Comparison of ENCODE assay signal across 1 cellular context in the genomic region with DNA sequence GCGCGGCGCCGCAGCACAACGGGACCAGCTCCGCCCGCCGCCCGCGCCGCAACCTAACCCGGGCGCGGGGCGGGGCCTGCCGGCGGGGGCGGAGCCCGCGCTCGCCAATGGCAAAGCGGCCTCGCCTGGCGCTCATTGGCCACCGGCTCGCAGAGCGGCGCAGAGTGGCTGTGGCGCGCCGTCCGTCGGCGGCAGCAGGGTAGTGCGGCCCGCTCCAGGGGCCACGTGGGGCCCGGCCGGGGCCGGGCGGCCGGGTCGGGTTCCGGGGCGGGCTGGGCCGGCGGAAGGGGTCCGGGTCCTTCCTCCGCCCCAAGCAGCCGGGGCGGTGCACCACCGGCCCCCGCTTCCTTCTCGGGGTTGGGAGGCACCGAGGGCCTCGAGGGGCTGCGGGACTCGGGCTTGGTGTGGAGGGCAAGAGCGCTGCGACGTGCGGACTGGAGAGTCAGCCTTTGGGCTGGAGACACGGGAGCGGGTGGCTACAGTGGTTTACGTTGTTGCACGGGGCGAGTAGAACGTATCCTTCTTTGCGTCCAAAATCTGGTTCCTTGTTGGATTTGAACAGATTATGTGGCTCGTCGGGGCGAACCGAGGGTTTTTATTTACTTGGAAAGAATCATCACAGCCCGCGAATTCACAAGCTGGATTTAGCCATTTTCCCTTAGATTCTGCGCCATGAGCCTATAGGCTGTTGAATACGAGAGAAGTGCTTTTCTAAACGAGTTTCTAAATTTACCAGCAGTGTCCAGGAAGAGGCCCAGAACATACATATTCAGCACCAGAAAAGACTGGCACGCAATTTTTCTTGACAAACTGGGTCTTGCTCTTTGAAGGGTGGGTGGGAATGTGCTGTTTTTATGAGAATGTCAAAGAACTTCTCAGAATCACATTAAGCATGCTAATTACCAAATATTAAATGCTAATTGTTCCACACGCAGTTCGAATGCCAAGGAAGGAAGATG.
TF ChIP-seq lines count a peak whose summit lies in the region.

A gene (minus strand): TSS at position 29 of the 959 bp plus-strand sequence. CDS start 75 bp downstream, outside the sequence.

TF ChIP-seq in HEK293, 187 proteins besides CTCF, POLR2A, EP300 and RAD21 (continued from another document and continues in another):
- TF ChIP-seq, protein P1, sequence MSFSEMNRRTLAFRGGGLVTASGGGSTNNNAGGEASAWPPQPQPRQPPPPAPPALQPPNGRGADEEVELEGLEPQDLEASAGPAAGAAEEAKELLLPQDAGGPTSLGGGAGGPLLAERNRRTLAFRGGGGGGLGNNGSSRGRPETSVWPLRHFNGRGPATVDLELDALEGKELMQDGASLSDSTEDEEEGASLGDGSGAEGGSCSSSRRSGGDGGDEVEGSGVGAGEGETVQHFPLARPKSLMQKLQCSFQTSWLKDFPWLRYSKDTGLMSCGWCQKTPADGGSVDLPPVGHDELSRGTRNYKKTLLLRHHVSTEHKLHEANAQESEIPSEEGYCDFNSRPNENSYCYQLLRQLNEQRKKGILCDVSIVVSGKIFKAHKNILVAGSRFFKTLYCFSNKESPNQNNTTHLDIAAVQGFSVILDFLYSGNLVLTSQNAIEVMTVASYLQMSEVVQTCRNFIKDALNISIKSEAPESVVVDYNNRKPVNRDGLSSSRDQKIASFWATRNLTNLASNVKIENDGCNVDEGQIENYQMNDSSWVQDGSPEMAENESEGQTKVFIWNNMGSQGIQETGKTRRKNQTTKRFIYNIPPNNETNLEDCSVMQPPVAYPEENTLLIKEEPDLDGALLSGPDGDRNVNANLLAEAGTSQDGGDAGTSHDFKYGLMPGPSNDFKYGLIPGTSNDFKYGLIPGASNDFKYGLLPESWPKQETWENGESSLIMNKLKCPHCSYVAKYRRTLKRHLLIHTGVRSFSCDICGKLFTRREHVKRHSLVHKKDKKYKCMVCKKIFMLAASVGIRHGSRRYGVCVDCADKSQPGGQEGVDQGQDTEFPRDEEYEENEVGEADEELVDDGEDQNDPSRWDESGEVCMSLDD (tag by site-specific recombination; IDR thresholded peaks at IDR 0.05) = no peak
- no peak for TF ChIP-seq ZNF785 (tag by site-specific recombination; IDR thresholded peaks at IDR 0.05)
- TF ChIP-seq, protein P2, sequence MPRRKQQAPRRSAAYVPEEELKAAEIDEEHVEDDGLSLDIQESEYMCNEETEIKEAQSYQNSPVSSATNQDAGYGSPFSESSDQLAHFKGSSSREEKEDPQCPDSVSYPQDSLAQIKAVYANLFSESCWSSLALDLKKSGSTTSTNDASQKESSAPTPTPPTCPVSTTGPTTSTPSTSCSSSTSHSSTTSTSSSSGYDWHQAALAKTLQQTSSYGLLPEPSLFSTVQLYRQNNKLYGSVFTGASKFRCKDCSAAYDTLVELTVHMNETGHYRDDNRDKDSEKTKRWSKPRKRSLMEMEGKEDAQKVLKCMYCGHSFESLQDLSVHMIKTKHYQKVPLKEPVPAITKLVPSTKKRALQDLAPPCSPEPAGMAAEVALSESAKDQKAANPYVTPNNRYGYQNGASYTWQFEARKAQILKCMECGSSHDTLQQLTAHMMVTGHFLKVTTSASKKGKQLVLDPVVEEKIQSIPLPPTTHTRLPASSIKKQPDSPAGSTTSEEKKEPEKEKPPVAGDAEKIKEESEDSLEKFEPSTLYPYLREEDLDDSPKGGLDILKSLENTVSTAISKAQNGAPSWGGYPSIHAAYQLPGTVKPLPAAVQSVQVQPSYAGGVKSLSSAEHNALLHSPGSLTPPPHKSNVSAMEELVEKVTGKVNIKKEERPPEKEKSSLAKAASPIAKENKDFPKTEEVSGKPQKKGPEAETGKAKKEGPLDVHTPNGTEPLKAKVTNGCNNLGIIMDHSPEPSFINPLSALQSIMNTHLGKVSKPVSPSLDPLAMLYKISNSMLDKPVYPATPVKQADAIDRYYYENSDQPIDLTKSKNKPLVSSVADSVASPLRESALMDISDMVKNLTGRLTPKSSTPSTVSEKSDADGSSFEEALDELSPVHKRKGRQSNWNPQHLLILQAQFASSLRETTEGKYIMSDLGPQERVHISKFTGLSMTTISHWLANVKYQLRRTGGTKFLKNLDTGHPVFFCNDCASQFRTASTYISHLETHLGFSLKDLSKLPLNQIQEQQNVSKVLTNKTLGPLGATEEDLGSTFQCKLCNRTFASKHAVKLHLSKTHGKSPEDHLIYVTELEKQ (tag by site-specific recombination; IDR thresholded peaks at IDR 0.05; ENCODE audit: borderline replicate concordance) = no peak
- TF ChIP-seq, protein P3, sequence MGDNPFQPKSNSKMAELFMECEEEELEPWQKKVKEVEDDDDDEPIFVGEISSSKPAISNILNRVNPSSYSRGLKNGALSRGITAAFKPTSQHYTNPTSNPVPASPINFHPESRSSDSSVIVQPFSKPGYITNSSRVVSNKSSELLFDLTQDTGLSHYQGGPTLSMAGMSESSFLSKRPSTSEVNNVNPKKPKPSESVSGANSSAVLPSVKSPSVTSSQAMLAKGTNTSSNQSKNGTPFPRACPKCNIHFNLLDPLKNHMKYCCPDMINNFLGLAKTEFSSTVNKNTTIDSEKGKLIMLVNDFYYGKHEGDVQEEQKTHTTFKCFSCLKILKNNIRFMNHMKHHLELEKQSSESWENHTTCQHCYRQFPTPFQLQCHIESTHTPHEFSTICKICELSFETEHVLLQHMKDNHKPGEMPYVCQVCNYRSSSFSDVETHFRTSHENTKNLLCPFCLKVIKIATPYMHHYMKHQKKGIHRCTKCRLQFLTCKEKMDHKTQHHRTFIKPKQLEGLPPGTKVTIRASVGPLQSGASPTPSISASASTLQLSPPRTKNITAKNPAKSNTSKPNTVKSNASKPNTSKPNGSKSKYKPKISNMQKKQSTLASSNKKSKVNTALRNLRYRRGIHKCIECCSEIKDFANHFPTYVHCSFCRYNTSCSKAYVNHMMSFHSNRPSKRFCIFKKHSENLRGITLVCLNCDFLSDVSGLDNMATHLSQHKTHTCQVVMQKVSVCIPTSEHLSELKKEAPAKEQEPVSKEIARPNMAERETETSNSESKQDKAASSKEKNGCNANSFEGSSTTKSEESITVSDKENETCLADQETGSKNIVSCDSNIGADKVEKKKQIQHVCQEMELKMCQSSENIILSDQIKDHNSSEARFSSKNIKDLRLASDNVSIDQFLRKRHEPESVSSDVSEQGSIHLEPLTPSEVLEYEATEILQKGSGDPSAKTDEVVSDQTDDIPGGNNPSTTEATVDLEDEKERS (tag by site-specific recombination; IDR thresholded peaks at IDR 0.05) = no peak
- no peak for TF ChIP-seq ZNF426 (tag by site-specific recombination; IDR thresholded peaks at IDR 0.05)
- no peak for TF ChIP-seq ZNF350 (tag by site-specific recombination; IDR thresholded peaks at IDR 0.05)
- TF ChIP-seq GFI1B (tag by site-specific recombination; IDR thresholded peaks at IDR 0.05) = no peak; the same call in 1 of the 2 replicates
- no peak for TF ChIP-seq ZNF324 (tag by site-specific recombination; IDR thresholded peaks at IDR 0.05)
- TF ChIP-seq, protein P4, sequence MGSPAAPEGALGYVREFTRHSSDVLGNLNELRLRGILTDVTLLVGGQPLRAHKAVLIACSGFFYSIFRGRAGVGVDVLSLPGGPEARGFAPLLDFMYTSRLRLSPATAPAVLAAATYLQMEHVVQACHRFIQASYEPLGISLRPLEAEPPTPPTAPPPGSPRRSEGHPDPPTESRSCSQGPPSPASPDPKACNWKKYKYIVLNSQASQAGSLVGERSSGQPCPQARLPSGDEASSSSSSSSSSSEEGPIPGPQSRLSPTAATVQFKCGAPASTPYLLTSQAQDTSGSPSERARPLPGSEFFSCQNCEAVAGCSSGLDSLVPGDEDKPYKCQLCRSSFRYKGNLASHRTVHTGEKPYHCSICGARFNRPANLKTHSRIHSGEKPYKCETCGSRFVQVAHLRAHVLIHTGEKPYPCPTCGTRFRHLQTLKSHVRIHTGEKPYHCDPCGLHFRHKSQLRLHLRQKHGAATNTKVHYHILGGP (tag by site-specific recombination; IDR thresholded peaks at IDR 0.05) = no peak
- no peak for TF ChIP-seq ZNF664 (tag by site-specific recombination; IDR thresholded peaks at IDR 0.05)
- TF ChIP-seq, protein P5, sequence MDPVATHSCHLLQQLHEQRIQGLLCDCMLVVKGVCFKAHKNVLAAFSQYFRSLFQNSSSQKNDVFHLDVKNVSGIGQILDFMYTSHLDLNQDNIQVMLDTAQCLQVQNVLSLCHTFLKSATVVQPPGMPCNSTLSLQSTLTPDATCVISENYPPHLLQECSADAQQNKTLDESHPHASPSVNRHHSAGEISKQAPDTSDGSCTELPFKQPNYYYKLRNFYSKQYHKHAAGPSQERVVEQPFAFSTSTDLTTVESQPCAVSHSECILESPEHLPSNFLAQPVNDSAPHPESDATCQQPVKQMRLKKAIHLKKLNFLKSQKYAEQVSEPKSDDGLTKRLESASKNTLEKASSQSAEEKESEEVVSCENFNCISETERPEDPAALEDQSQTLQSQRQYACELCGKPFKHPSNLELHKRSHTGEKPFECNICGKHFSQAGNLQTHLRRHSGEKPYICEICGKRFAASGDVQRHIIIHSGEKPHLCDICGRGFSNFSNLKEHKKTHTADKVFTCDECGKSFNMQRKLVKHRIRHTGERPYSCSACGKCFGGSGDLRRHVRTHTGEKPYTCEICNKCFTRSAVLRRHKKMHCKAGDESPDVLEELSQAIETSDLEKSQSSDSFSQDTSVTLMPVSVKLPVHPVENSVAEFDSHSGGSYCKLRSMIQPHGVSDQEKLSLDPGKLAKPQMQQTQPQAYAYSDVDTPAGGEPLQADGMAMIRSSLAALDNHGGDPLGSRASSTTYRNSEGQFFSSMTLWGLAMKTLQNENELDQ (tag by site-specific recombination; IDR thresholded peaks at IDR 0.05; ENCODE audit: low read depth) = no peak
- no peak for TF ChIP-seq ZNF266 (tag by site-specific recombination; IDR thresholded peaks at IDR 0.05; ENCODE audit: low read depth)
- TF ChIP-seq WT1 (tag by site-specific recombination; IDR thresholded peaks at IDR 0.05) = no peak
- peak; percentile 78; the same call in 1 of the 2 replicates for TF ChIP-seq KLF8 (tag by site-specific recombination; IDR thresholded peaks at IDR 0.05)
- TF ChIP-seq ZNF549 (tag by site-specific recombination; IDR thresholded peaks at IDR 0.05) = no peak
- no peak for TF ChIP-seq ZNF830 (tag by site-specific recombination; IDR thresholded peaks at IDR 0.05; ENCODE audit: low read depth)
- no peak; the same call in 1 of the 2 replicates for TF ChIP-seq GLIS1 (tag by site-specific recombination; IDR thresholded peaks at IDR 0.05)
- TF ChIP-seq OSR2 (tag by site-specific recombination; IDR thresholded peaks at IDR 0.05) = no peak
- TF ChIP-seq ZNF211 (tag by site-specific recombination; IDR thresholded peaks at IDR 0.05; ENCODE audit: low read depth) = no peak
- TF ChIP-seq ZFP37 (tag by site-specific recombination; IDR thresholded peaks at IDR 0.05) = no peak
- TF ChIP-seq, protein P6, sequence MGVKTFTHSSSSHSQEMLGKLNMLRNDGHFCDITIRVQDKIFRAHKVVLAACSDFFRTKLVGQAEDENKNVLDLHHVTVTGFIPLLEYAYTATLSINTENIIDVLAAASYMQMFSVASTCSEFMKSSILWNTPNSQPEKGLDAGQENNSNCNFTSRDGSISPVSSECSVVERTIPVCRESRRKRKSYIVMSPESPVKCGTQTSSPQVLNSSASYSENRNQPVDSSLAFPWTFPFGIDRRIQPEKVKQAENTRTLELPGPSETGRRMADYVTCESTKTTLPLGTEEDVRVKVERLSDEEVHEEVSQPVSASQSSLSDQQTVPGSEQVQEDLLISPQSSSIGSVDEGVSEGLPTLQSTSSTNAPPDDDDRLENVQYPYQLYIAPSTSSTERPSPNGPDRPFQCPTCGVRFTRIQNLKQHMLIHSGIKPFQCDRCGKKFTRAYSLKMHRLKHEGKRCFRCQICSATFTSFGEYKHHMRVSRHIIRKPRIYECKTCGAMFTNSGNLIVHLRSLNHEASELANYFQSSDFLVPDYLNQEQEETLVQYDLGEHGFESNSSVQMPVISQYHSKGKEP (tag by site-specific recombination; IDR thresholded peaks at IDR 0.05) = no peak
- TF ChIP-seq, protein P7, sequence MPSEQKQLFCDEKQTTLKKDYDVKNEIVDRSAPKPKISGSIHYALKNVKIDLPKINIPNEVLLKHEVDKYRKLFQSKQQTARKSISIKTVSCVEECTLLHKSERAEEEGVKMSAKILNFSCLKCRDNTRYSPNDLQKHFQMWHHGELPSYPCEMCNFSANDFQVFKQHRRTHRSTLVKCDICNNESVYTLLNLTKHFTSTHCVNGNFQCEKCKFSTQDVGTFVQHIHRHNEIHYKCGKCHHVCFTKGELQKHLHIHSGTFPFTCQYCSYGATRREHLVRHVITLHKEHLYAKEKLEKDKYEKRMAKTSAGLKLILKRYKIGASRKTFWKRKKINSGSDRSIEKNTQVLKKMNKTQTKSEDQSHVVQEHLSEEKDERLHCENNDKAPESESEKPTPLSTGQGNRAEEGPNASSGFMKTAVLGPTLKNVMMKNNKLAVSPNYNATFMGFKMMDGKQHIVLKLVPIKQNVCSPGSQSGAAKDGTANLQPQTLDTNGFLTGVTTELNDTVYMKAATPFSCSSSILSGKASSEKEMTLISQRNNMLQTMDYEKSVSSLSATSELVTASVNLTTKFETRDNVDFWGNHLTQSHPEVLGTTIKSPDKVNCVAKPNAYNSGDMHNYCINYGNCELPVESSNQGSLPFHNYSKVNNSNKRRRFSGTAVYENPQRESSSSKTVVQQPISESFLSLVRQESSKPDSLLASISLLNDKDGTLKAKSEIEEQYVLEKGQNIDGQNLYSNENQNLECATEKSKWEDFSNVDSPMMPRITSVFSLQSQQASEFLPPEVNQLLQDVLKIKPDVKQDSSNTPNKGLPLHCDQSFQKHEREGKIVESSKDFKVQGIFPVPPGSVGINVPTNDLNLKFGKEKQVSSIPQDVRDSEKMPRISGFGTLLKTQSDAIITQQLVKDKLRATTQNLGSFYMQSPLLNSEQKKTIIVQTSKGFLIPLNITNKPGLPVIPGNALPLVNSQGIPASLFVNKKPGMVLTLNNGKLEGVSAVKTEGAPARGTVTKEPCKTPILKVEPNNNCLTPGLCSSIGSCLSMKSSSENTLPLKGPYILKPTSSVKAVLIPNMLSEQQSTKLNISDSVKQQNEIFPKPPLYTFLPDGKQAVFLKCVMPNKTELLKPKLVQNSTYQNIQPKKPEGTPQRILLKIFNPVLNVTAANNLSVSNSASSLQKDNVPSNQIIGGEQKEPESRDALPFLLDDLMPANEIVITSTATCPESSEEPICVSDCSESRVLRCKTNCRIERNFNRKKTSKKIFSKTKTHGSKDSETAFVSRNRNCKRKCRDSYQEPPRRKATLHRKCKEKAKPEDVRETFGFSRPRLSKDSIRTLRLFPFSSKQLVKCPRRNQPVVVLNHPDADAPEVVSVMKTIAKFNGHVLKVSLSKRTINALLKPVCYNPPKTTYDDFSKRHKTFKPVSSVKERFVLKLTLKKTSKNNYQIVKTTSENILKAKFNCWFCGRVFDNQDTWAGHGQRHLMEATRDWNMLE (tag by site-specific recombination; conservative IDR thresholded peaks at IDR 0.05; ENCODE audit: low read depth) = no peak
- TF ChIP-seq ZNF10 (tag by site-specific recombination; IDR thresholded peaks at IDR 0.05) = no peak
- no peak for TF ChIP-seq MZF1 (tag by site-specific recombination; IDR thresholded peaks at IDR 0.05; ENCODE audit: borderline replicate concordance)
- TF ChIP-seq ZNF610 (tag by site-specific recombination; IDR thresholded peaks at IDR 0.05; ENCODE audit: borderline replicate concordance) = 0 out of 2 replicates have a peak, but pooled peaks have one; percentile 24
- TF ChIP-seq ZNF19 (tag by site-specific recombination; IDR thresholded peaks at IDR 0.05; ENCODE audit: low read depth) = no peak
- TF ChIP-seq, protein P8, sequence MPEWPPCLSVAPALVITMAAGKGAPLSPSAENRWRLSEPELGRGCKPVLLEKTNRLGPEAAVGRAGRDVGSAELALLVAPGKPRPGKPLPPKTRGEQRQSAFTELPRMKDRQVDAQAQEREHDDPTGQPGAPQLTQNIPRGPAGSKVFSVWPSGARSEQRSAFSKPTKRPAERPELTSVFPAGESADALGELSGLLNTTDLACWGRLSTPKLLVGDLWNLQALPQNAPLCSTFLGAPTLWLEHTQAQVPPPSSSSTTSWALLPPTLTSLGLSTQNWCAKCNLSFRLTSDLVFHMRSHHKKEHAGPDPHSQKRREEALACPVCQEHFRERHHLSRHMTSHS (tag by site-specific recombination; IDR thresholded peaks at IDR 0.05) = no peak
- TF ChIP-seq ZNF394 (tag by site-specific recombination; IDR thresholded peaks at IDR 0.05; ENCODE audit: borderline replicate concordance) = no peak
- TF ChIP-seq ZNF521 (tag by site-specific recombination; IDR thresholded peaks at IDR 0.05) = no peak
- TF ChIP-seq ZXDB (tag by site-specific recombination; IDR thresholded peaks at IDR 0.05) = peak; percentile 57
- no peak for TF ChIP-seq ZNF621 (tag by site-specific recombination; IDR thresholded peaks at IDR 0.05)
